8 cellular contexts compared by ENCODE assay signal in the genomic region with DNA sequence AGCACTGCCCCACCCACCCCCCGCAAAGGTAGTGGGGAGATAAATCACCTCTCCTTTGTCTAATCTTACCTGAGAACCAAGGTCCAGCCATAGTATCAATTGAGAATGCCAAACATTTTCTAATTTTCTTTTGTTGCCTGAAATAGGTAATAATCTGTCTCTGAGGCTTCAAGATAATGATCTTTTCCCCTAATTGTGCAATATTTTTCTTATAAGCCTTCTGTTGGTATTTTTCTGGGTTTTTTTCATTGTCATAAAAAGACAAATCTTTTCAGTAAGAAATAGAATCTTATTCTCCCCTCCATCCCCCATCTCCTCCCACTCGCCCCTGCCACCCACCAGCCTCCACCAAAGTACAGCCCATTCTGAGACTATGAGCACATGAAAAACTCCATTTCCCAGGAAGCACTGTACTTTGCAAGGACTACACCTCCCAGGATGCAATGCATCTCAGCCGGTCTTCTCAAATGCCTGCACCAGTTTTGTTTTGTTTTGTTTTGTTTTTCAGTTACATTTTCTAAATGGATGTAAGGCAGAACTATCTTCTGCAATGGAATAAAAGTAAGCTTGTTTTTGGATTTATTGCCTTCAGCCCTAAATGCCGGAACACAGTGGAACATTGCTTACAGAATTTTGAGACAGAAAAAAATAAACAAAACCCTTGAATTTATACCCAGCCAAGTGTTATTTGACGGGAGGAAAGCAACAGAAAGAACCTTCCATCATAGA.
A peak's percentile ranks its signal among the peaks of the same experiment; 100 is the strongest.
DNase-seq lines count a peak whose midpoint lies in the region; ATAC-seq and TF ChIP-seq lines count a peak whose summit lies in the region.

No MANE protein-coding gene starts in this region.

- H3K4me3 ChIP-seq in HAP-1, result peak overlapping the region; percentile 11

- H3K36me3 ChIP-seq in HAP-1 (replicated peaks), result no peaks in the 10 kb centered on the region

- in situ Hi-C loops in HAP-1 (cut with MboI; ENCODE audit: low sequenced_read_pairs), result no loop called here

- H3K36me3 Mint-ChIP-seq in activated naive CD4-positive, alpha-beta T cell treated with anti-CD3 and anti-CD28 coated beads for 36 hours (ENCODE audit: low read depth), result no peaks in the 10 kb centered on the region

- peaks cover 4% of the 10 kb centered on the region for H3K4me1 Mint-ChIP-seq in activated naive CD4-positive, alpha-beta T cell treated with anti-CD3 and anti-CD28 coated beads for 36 hours (ENCODE audit: low read depth)

- peaks cover 6% of the 10 kb centered on the region; the same call in 1 of the 2 replicates for H3K4me1 ChIP-seq in HAP-1

- intact Hi-C loops in activated naive CD4-positive, alpha-beta T cell treated with anti-CD3 and anti-CD28 coated beads for 36 hours (cut with micrococcal nuclease), result loop anchor here (10.0 kb wide), 1 partner anchor 278 kb away; no protein-coding TSS in a partner anchor
- intact Hi-C loops in sciatic nerve (cut with DNase I), result no loop called here

- H3K27me3 ChIP-seq in HAP-1 (ENCODE audit: low read depth), result no peaks in the 10 kb centered on the region

- ATAC-seq in sciatic nerve, result peak; percentile 62

- peaks cover 7% of the 10 kb centered on the region for H3K27me3 Mint-ChIP-seq in activated naive CD4-positive, alpha-beta T cell treated with anti-CD3 and anti-CD28 coated beads for 36 hours (ENCODE audit: low read depth)

- H3K9me3 ChIP-seq in HAP-1, result no peaks in the 10 kb centered on the region

- H3K9me3 Mint-ChIP-seq in activated naive CD4-positive, alpha-beta T cell treated with anti-CD3 and anti-CD28 coated beads for 36 hours, result no peaks in the 10 kb centered on the region

- H3K27ac Mint-ChIP-seq in activated naive CD4-positive, alpha-beta T cell treated with anti-CD3 and anti-CD28 coated beads for 36 hours, result no peak overlapping the region

- DNase-seq in activated naive CD4-positive, alpha-beta T cell treated with anti-CD3 and anti-CD28 coated beads for 36 hours, result peak; percentile 8
- DNase-seq in activated naive CD4-positive, alpha-beta T cell treated with Interleukin-2 at 50 U/mL for 16 hours, result no peak
- DNase-seq in HAP-1 (ENCODE audit: low spot score in 2 of 2) (peak; percentile 34 to 55), Kasumi-1 (lab: John Stamatoyannopoulos, UW) (peak; percentile 55 to 59), glomerular visceral epithelial cell (ENCODE audit: extremely low spot score) (peak; percentile 15), sciatic nerve (ENCODE audit: low spot score) (no peak)
- no peak for DNase-seq in effector CD4-positive, alpha-beta T cell

- TF ChIP-seq CTCF in VCaP (conservative IDR thresholded peaks at IDR 0.05), result no peak

- CTCF ChIA-PET in activated naive CD4-positive, alpha-beta T cell treated with anti-CD3 and anti-CD28 coated beads for 36 hours (lab: Charles Lee), result interaction anchor here (0.6 kb wide), 1 partner anchor 9 kb away, joined by 3 read pairs; no protein-coding TSS in a partner anchor

- peak overlapping the region; percentile 48 for H3K4me3 Mint-ChIP-seq in activated naive CD4-positive, alpha-beta T cell treated with anti-CD3 and anti-CD28 coated beads for 36 hours

- H3K27ac ChIP-seq in VCaP, result peak overlapping the region; percentile 21; the same call in 1 of the 2 replicates

Comparison
In these comparisons a context has a peak if more than half of its experiments do, and no peak if none do; other contexts are left out.
1. DNase-seq: peak in activated naive CD4-positive, alpha-beta T cell treated with anti-CD3 and anti-CD28 coated beads for 36 hours (single experiment), HAP-1 (2 of 2), Kasumi-1 (2 of 2) and glomerular visceral epithelial cell (single experiment); none in activated naive CD4-positive, alpha-beta T cell treated with Interleukin-2 at 50 U/mL for 16 hours (single experiment), sciatic nerve (single experiment) and effector CD4-positive, alpha-beta T cell (single experiment).